ENCODE assay signal across 26 cellular contexts in the genomic region with DNA sequence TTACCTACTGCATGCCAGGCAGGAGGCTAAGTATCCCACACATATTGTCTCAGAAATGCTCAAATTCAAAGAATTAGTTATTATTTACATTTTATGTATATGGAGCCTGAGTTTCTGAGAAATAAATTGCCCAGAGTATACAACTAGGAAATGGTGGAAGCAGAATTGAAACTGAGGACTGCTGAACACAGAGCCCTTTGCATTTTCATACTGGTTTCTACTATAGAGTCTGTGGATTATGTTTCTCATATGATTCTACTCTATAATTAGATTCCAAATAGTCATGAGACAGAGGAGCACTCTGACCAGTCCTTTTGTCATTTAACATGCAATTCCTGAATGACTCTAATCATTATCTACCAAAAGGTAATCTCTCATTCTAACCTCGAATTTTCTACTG.
DNase-seq lines count a peak whose midpoint lies in the region; ATAC-seq and TF ChIP-seq lines count a peak whose summit lies in the region.
"Had no signal": no experiment of that assay in that cellular context is flagged by ENCODE, and none has a peak within 500 bp of the region (broad histone marks: within the 10 kb centered on the region; RNA-seq: fewer than 3 reads in every experiment).

No MANE protein-coding gene starts in this region.

- H3K27me3 ChIP-seq in GM06990 (replicated peaks; ENCODE audit: control insufficient read depth, insufficient read depth, low read length): no peaks in the 10 kb centered on the region
- H3K27me3 ChIP-seq: left lung, suprapubic skin, upper lobe of right lung had no signal

- no peaks in the 10 kb centered on the region for H3K36me3 ChIP-seq in GM06990 (ENCODE audit: control insufficient read depth, insufficient read depth, low read length)
- H3K36me3 ChIP-seq: left lung, suprapubic skin, upper lobe of right lung had no signal

- no peak for TF ChIP-seq CTCF in GM06990 (IDR thresholded peaks at IDR 0.05; ENCODE audit: insufficient read depth, low read length, poor library complexity, severe bottlenecking)

- peak; percentile 87 for ATAC-seq in GM18868 (IDR thresholded peaks at IDR 0.05; ENCODE audit: unreplicated experiment)
- ATAC-seq in HG02884 (IDR thresholded peaks at IDR 0.05; ENCODE audit: unreplicated experiment): peak; percentile 78
- ATAC-seq in HG03469 (IDR thresholded peaks at IDR 0.05; ENCODE audit: unreplicated experiment): peak; percentile 71
- no peak for ATAC-seq in GM18517 (IDR thresholded peaks at IDR 0.05; ENCODE audit: unreplicated experiment)
- no peak for ATAC-seq in HG03460 (IDR thresholded peaks at IDR 0.05; ENCODE audit: unreplicated experiment)
- ATAC-seq: activated CD8-positive, alpha-beta T cell treated with anti-CD3 and anti-CD28 coated beads for 36 hours; activated T-helper 17 cell treated with anti-CD3 and anti-CD28 coated beads, Interleukin-2, amount 50 U/mL, for 72 hours; left lung; Right ventricle myocardium inferior; upper lobe of right lung had no signal

- no peak overlapping the region for H3K4me3 ChIP-seq in GM06990 (replicated peaks; ENCODE audit: low read depth, low read length)
- H3K4me3 ChIP-seq: left lung, suprapubic skin, upper lobe of right lung had no signal

- peak; percentile 8 for DNase-seq in GM06990 (ENCODE audit: extremely low read depth, insufficient read length)
- no peak for DNase-seq in activated T-cell treated with anti-CD3 and anti-CD28 coated beads for 4 hours
- DNase-seq in dermis blood vessel endothelial cell: no peak
- DNase-seq: 8988T; activated CD8-positive, alpha-beta memory T cell treated with anti-CD3 and anti-CD28 coated beads, Interleukin-2, amount 50 U/mL, for 48 hours; activated CD8-positive, alpha-beta T cell treated with anti-CD3 and anti-CD28 coated beads for 36 hours; activated naive CD4-positive, alpha-beta T cell treated with anti-CD3 and anti-CD28 coated beads, Interleukin-2, amount 10 ng/mL, durations not matched to agents 7 days and 5 days; CD4-positive, CD25-positive, alpha-beta regulatory T cell; DMS79 treated with DMSO at 0.1 percent for 48 hours; endodermal cell; GDM1; Karpas-422; left lung; NCI-H1436; NCI-H2081; NCI-H524 treated with DMSO at 0.1 percent for 48 hours; stimulated activated naive CD4-positive, alpha-beta T cell treated with Interleukin-2 at 50 U/mL for 16 hours; upper lobe of right lung had no signal

Comparison
In these comparisons a context has a peak if more than half of its experiments do, and no peak if none do; other contexts are left out.
1. ATAC-seq: peak in GM18868 (single experiment), HG02884 (single experiment) and HG03469 (single experiment); none in GM18517 (single experiment) and HG03460 (single experiment).